In genomic region chr20:58891076-58891685, GRCh38 we compare ENCODE assay signal across 1 cellular context.
TF ChIP-seq lines count a peak whose summit lies in the region.

No MANE protein-coding gene starts in this region.

TF ChIP-seq in K562, 482 proteins besides CTCF, POLR2A, EP300 and RAD21 (continued from another document):
- TF ChIP-seq UBTF (IDR thresholded peaks at IDR 0.05; ENCODE audit: borderline replicate concordance in 1 of 2, low read depth in 2 of 2, low read length in 2 of 2) (0 out of 4 replicates have a peak, but pooled peaks have one; percentile 3 to 31), NR0B1 (IDR thresholded peaks at IDR 0.05; ENCODE audit: partially characterized antibody) (no peak), TAL1 (IDR thresholded peaks at IDR 0.05) (no peak), RBBP5 (IDR thresholded peaks at IDR 0.05; ENCODE audit: borderline replicate concordance, insufficient read depth, low read length, poor library complexity, severe bottlenecking) (no peak), ZC3H11A (IDR thresholded peaks at IDR 0.05; ENCODE audit: low read depth, low read length) (no peak), ZNF639 (CRISPR knock-in tag; conservative IDR thresholded peaks at IDR 0.05 in 1 of 2, IDR thresholded peaks at IDR 0.05 in 1 of 2) (peak in 1 of 2 experiments; percentile 87; a peak in 2 of 4 replicates), CCNT2 (IDR thresholded peaks at IDR 0.05; ENCODE audit: borderline replicate concordance, extremely low read depth, insufficient read length, low read depth, low read length) (peak; percentile 42), MAFF (IDR thresholded peaks at IDR 0.05; ENCODE audit: low read length) (no peak), CBX3 (IDR thresholded peaks at IDR 0.05; ENCODE audit: borderline replicate concordance in 1 of 2, low read length in 2 of 2) (no peak), THRAP3 (IDR thresholded peaks at IDR 0.05; ENCODE audit: borderline replicate concordance) (no peak), TGIF2 (CRISPR knock-in tag; IDR thresholded peaks at IDR 0.05) (no peak), TRIM25 (IDR thresholded peaks at IDR 0.05; ENCODE audit: borderline replicate concordance) (no peak), HOXB6 (CRISPR knock-in tag; IDR thresholded peaks at IDR 0.05; ENCODE audit: borderline replicate concordance) (no peak), TRIM24 (IDR thresholded peaks at IDR 0.05) (no peak), ATF1 (CRISPR knock-in tag; IDR thresholded peaks at IDR 0.05) (no peak), ATF1 (tag; IDR thresholded peaks at IDR 0.05) (0 out of 2 replicates have a peak, but pooled peaks have one; percentile 2), POLR2G (IDR thresholded peaks at IDR 0.05; ENCODE audit: low read depth, low read length) (peak; percentile 86), TAF1 (IDR thresholded peaks at IDR 0.05; ENCODE audit: control insufficient read depth, extremely low read depth, insufficient read depth, low read length, severe bottlenecking) (peak; percentile 83), PHTF2 (CRISPR knock-in tag; IDR thresholded peaks at IDR 0.05) (no peak), PURB (CRISPR knock-in tag; IDR thresholded peaks at IDR 0.05; ENCODE audit: low read depth) (no peak), HDAC1 (IDR thresholded peaks at IDR 0.05) (no peak), SP1 (CRISPR knock-in tag; IDR thresholded peaks at IDR 0.05) (no peak), ZNF740 (CRISPR knock-in tag; IDR thresholded peaks at IDR 0.05) (no peak), ZNF740 (tag; IDR thresholded peaks at IDR 0.05) (0 out of 4 replicates have a peak, but pooled peaks of 1 of the 2 experiments have one; percentile 30), ZBTB9 (CRISPR knock-in tag; IDR thresholded peaks at IDR 0.05) (no peak), FOXA3 (CRISPR knock-in tag; conservative IDR thresholded peaks at IDR 0.05 in 1 of 2, IDR thresholded peaks at IDR 0.05 in 1 of 2) (no peak), TCF3 (CRISPR knock-in tag; IDR thresholded peaks at IDR 0.05) (no peak), ZFP91 (CRISPR knock-in tag; IDR thresholded peaks at IDR 0.05) (no peak), MECOM (CRISPR knock-in tag; IDR thresholded peaks at IDR 0.05) (no peak), ZEB2 (IDR thresholded peaks at IDR 0.05) (no peak), YY1 (IDR thresholded peaks at IDR 0.05; ENCODE audit: borderline replicate concordance in 1 of 3, control insufficient read depth in 1 of 3, extremely low read depth in 1 of 3, insufficient read depth in 3 of 3, insufficient read length in 1 of 3, insufficient replicate concordance in 2 of 3, low read depth in 1 of 3, low read length in 2 of 3) (peak in 2 of 3 experiments; percentile 73 to 86), ZNF263 (CRISPR knock-in tag; IDR thresholded peaks at IDR 0.05; ENCODE audit: borderline replicate concordance) (peak; percentile 56; the same call in 1 of the 2 replicates), TBP (optimal IDR thresholded peaks at IDR 0.05; ENCODE audit: low read depth, low read length) (peak; percentile 68), MYC (IDR thresholded peaks at IDR 0.05; ENCODE audit: low read depth, low read length) (no peak), MYC (CRISPR knock-in tag; IDR thresholded peaks at IDR 0.05; ENCODE audit: borderline replicate concordance, low read depth) (no peak), ZBTB7A (IDR thresholded peaks at IDR 0.05; ENCODE audit: borderline replicate concordance, control insufficient read depth, low read depth, low read length) (peak; percentile 74; the same call in 1 of the 2 replicates), L3MBTL2 (IDR thresholded peaks at IDR 0.05) (no peak), CHD1 (IDR thresholded peaks at IDR 0.05; ENCODE audit: low read length) (no peak), ELK1 (CRISPR knock-in tag; IDR thresholded peaks at IDR 0.05) (no peak), SMAD2 (IDR thresholded peaks at IDR 0.05; ENCODE audit: low read depth, low read length) (no peak)
